1 cellular context compared by ENCODE assay signal in the genomic region with DNA sequence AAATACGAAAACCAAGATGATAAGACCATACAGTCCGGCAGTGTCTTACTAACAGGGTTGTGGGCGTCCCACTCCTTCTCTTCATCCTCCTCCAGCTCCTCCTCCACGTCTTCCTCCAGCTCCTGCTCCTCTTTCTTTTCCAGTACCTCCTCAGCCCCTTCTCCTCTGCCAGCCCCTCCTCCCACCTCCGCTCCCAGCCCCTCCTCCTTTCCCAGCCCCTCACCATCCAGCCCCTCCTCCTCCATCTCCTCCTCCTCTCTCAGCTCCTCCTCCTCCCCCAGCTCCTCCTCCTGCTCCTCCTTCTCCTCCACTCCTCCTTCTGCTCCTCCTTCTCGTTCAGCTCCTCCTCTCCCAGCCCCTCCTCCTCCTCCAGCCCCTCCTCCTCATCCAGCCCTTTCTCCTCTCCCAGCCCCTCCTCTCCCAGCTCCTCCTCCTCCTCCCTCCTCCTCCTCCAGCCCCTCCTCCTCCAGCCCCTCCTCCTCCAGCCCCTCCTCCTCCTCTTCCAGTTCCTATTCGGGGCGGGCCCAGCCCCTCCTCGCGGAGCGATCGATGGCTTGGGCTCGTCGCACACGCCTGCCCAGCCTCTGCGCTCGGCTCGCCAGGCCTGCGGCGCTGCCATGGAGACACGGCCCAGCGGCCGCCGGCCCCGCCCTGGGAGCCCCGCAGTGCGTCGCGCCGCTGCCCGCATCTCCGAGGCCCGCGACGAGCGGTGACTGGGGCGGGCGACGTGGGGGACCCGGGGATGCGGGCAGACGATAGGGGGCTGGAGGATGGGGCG.
TF ChIP-seq lines count a peak whose summit lies in the region.

BRD3OS (plus strand) TSS at position 654 of the 778 bp plus-strand sequence. CDS start 1,267 bp downstream, outside the sequence.

TF ChIP-seq in HepG2, 621 proteins besides CTCF, POLR2A, EP300 and RAD21 (continued from another document and continues in another):
- TF ChIP-seq ZNF724P (CRISPR knock-in tag; IDR thresholded peaks at IDR 0.05; ENCODE audit: borderline replicate concordance) = peak; percentile 54; the same call in 1 of the 2 replicates
- TF ChIP-seq ZBTB25 (CRISPR knock-in tag; IDR thresholded peaks at IDR 0.05) = no peak; the same call in 1 of the 2 replicates
- TF ChIP-seq, protein P1, sequence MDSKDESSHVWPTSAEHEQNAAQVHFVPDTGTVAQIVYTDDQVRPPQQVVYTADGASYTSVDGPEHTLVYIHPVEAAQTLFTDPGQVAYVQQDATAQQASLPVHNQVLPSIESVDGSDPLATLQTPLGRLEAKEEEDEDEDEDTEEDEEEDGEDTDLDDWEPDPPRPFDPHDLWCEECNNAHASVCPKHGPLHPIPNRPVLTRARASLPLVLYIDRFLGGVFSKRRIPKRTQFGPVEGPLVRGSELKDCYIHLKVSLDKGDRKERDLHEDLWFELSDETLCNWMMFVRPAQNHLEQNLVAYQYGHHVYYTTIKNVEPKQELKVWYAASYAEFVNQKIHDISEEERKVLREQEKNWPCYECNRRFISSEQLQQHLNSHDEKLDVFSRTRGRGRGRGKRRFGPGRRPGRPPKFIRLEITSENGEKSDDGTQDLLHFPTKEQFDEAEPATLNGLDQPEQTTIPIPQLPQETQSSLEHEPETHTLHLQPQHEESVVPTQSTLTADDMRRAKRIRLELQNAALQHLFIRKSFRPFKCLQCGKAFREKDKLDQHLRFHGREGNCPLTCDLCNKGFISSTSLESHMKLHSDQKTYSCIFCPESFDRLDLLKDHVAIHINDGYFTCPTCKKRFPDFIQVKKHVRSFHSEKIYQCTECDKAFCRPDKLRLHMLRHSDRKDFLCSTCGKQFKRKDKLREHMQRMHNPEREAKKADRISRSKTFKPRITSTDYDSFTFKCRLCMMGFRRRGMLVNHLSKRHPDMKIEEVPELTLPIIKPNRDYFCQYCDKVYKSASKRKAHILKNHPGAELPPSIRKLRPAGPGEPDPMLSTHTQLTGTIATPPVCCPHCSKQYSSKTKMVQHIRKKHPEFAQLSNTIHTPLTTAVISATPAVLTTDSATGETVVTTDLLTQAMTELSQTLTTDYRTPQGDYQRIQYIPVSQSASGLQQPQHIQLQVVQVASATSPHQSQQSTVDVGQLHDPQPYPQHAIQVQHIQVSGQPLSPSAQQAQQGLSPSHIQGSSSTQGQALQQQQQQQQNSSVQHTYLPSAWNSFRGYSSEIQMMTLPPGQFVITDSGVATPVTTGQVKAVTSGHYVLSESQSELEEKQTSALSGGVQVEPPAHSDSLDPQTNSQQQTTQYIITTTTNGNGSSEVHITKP (CRISPR knock-in tag; IDR thresholded peaks at IDR 0.05; ENCODE audit: low read depth) = no peak
- no peak for TF ChIP-seq HNRNPUL1 (IDR thresholded peaks at IDR 0.05; ENCODE audit: low read depth, low read length)
- no peak for TF ChIP-seq SUZ12 (IDR thresholded peaks at IDR 0.05; ENCODE audit: low read depth, low read length)
- 0 out of 2 replicates have a peak, but pooled peaks have one; percentile 4 for TF ChIP-seq TFAP4 (IDR thresholded peaks at IDR 0.05; ENCODE audit: borderline replicate concordance, low read depth)
- no peak for TF ChIP-seq GPN1 (CRISPR knock-in tag; IDR thresholded peaks at IDR 0.05; ENCODE audit: borderline replicate concordance)
- no peak for TF ChIP-seq ZNF839 (CRISPR knock-in tag; IDR thresholded peaks at IDR 0.05; ENCODE audit: borderline replicate concordance)
- no peak for TF ChIP-seq HOMEZ (CRISPR knock-in tag; IDR thresholded peaks at IDR 0.05; ENCODE audit: low read depth)
- no peak for TF ChIP-seq ZNF296 (CRISPR knock-in tag; conservative IDR thresholded peaks at IDR 0.05)
- TF ChIP-seq GMEB1 (CRISPR knock-in tag; IDR thresholded peaks at IDR 0.05; ENCODE audit: borderline replicate concordance) = peak; percentile 90
- TF ChIP-seq ATF4 (CRISPR knock-in tag; IDR thresholded peaks at IDR 0.05) = peak in 1 of 2 experiments; percentile 42; a peak in 1 of 4 replicates
- TF ChIP-seq KAT7 (CRISPR knock-in tag; IDR thresholded peaks at IDR 0.05; ENCODE audit: borderline replicate concordance) = no peak
- no peak for TF ChIP-seq PBX3 (CRISPR knock-in tag; IDR thresholded peaks at IDR 0.05; ENCODE audit: borderline replicate concordance)
- no peak for TF ChIP-seq ZNF333 (CRISPR knock-in tag; IDR thresholded peaks at IDR 0.05; ENCODE audit: borderline replicate concordance)
- TF ChIP-seq ZSCAN9 (CRISPR knock-in tag; IDR thresholded peaks at IDR 0.05; ENCODE audit: borderline replicate concordance) = peak; percentile 27; the same call in 1 of the 2 replicates
- TF ChIP-seq ZNF598 (CRISPR knock-in tag; IDR thresholded peaks at IDR 0.05; ENCODE audit: borderline replicate concordance) = no peak
- TF ChIP-seq, protein P2, sequence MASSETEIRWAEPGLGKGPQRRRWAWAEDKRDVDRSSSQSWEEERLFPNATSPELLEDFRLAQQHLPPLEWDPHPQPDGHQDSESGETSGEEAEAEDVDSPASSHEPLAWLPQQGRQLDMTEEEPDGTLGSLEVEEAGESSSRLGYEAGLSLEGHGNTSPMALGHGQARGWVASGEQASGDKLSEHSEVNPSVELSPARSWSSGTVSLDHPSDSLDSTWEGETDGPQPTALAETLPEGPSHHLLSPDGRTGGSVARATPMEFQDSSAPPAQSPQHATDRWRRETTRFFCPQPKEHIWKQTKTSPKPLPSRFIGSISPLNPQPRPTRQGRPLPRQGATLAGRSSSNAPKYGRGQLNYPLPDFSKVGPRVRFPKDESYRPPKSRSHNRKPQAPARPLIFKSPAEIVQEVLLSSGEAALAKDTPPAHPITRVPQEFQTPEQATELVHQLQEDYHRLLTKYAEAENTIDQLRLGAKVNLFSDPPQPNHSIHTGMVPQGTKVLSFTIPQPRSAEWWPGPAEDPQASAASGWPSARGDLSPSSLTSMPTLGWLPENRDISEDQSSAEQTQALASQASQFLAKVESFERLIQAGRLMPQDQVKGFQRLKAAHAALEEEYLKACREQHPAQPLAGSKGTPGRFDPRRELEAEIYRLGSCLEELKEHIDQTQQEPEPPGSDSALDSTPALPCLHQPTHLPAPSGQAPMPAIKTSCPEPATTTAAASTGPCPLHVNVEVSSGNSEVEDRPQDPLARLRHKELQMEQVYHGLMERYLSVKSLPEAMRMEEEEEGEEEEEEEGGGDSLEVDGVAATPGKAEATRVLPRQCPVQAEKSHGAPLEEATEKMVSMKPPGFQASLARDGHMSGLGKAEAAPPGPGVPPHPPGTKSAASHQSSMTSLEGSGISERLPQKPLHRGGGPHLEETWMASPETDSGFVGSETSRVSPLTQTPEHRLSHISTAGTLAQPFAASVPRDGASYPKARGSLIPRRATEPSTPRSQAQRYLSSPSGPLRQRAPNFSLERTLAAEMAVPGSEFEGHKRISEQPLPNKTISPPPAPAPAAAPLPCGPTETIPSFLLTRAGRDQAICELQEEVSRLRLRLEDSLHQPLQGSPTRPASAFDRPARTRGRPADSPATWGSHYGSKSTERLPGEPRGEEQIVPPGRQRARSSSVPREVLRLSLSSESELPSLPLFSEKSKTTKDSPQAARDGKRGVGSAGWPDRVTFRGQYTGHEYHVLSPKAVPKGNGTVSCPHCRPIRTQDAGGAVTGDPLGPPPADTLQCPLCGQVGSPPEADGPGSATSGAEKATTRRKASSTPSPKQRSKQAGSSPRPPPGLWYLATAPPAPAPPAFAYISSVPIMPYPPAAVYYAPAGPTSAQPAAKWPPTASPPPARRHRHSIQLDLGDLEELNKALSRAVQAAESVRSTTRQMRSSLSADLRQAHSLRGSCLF (CRISPR knock-in tag; IDR thresholded peaks at IDR 0.05; ENCODE audit: borderline replicate concordance) = no peak
- no peak for TF ChIP-seq ZBTB20 (CRISPR knock-in tag; IDR thresholded peaks at IDR 0.05; ENCODE audit: borderline replicate concordance, low read depth)
- no peak; the same call in 1 of the 2 replicates for TF ChIP-seq DMAP1 (CRISPR knock-in tag; IDR thresholded peaks at IDR 0.05)
- no peak for TF ChIP-seq ZNF775 (CRISPR knock-in tag; IDR thresholded peaks at IDR 0.05; ENCODE audit: borderline replicate concordance)
- 0 out of 2 replicates have a peak, but pooled peaks have one; percentile 46 for TF ChIP-seq ZNF780A (CRISPR knock-in tag; IDR thresholded peaks at IDR 0.05)
- TF ChIP-seq MTA1 (CRISPR knock-in tag; IDR thresholded peaks at IDR 0.05; ENCODE audit: borderline replicate concordance) = peak; percentile 48; the same call in 1 of the 2 replicates
- TF ChIP-seq ZNF468 (CRISPR knock-in tag; IDR thresholded peaks at IDR 0.05) = no peak
- TF ChIP-seq, protein P3, sequence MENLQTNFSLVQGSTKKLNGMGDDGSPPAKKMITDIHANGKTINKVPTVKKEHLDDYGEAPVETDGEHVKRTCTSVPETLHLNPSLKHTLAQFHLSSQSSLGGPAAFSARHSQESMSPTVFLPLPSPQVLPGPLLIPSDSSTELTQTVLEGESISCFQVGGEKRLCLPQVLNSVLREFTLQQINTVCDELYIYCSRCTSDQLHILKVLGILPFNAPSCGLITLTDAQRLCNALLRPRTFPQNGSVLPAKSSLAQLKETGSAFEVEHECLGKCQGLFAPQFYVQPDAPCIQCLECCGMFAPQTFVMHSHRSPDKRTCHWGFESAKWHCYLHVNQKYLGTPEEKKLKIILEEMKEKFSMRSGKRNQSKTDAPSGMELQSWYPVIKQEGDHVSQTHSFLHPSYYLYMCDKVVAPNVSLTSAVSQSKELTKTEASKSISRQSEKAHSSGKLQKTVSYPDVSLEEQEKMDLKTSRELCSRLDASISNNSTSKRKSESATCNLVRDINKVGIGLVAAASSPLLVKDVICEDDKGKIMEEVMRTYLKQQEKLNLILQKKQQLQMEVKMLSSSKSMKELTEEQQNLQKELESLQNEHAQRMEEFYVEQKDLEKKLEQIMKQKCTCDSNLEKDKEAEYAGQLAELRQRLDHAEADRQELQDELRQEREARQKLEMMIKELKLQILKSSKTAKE (CRISPR knock-in tag; IDR thresholded peaks at IDR 0.05; ENCODE audit: borderline replicate concordance) = no peak; the same call in 1 of the 2 replicates
- no peak for TF ChIP-seq KLF11 (CRISPR knock-in tag; IDR thresholded peaks at IDR 0.05)
- TF ChIP-seq ASH2L (IDR thresholded peaks at IDR 0.05; ENCODE audit: insufficient read length, low read depth, low read length) = peak; percentile 62
- no peak for TF ChIP-seq ZNF577 (CRISPR knock-in tag; IDR thresholded peaks at IDR 0.05; ENCODE audit: borderline replicate concordance, low read depth)
